ENCODE assay signal across 1 cellular context in genomic region chr19:917323-918151, GRCh38.
TF ChIP-seq lines count a peak whose summit lies in the region.

Gene KISS1R, plus strand, starts transcription at chr19:917333. Its CDS starts 170 bp downstream, at chr19:917503.

TF ChIP-seq in K562, 482 proteins besides CTCF, POLR2A, EP300 and RAD21 (continued from another document and continues in another):
- TF ChIP-seq ATF6 (CRISPR knock-in tag; IDR thresholded peaks at IDR 0.05) (no peak), BMI1 (IDR thresholded peaks at IDR 0.05; ENCODE audit: low read length) (no peak), ZNF354B (CRISPR knock-in tag; IDR thresholded peaks at IDR 0.05) (no peak), TEAD2 (tag; IDR thresholded peaks at IDR 0.05) (no peak), ZNF717 (CRISPR knock-in tag; IDR thresholded peaks at IDR 0.05) (no peak), SAFB2 (IDR thresholded peaks at IDR 0.05; ENCODE audit: borderline replicate concordance, low read depth, low read length, severe bottlenecking) (no peak), MEIS2 (IDR thresholded peaks at IDR 0.05; ENCODE audit: partially characterized antibody) (no peak), FOS (IDR thresholded peaks at IDR 0.05; ENCODE audit: extremely low read depth, insufficient read length) (no peak), PYGO2 (tag; IDR thresholded peaks at IDR 0.05) (no peak), E2F3 (CRISPR knock-in tag; IDR thresholded peaks at IDR 0.05) (peak; percentile 78), SUPT5H (IDR thresholded peaks at IDR 0.05) (0 out of 2 replicates have a peak, but pooled peaks have one; percentile 49), MEF2A (IDR thresholded peaks at IDR 0.05; ENCODE audit: control insufficient read depth, low read depth, low read length) (no peak), HNRNPL (IDR thresholded peaks at IDR 0.05; ENCODE audit: low read depth, low read length) (peak; percentile 96), ZNF280A (IDR thresholded peaks at IDR 0.05; ENCODE audit: low read depth, partially characterized antibody) (no peak), NCOA1 (IDR thresholded peaks at IDR 0.05; ENCODE audit: low read depth) (0 out of 2 replicates have a peak, but pooled peaks have one; percentile 12), CHAMP1 (IDR thresholded peaks at IDR 0.05) (no peak), TAF9B (IDR thresholded peaks at IDR 0.05; ENCODE audit: partially characterized antibody) (no peak), MCM5 (IDR thresholded peaks at IDR 0.05; ENCODE audit: low read depth) (no peak), CTCFL (IDR thresholded peaks at IDR 0.05; ENCODE audit: borderline replicate concordance, insufficient read depth, low read depth, low read length, poor library complexity, severe bottlenecking) (peak; percentile 63), HDAC3 (IDR thresholded peaks at IDR 0.05; ENCODE audit: borderline replicate concordance, partially characterized antibody) (no peak), ZSCAN29 (IDR thresholded peaks at IDR 0.05) (0 out of 2 replicates have a peak, but pooled peaks have one; percentile 64), HDAC1 (IDR thresholded peaks at IDR 0.05) (peak; percentile 36 to 67; a peak in 2 of 4 replicates), PCBP1 (IDR thresholded peaks at IDR 0.05; ENCODE audit: low read depth, low read length, poor library complexity, severe bottlenecking) (peak; percentile 96), PHF20 (IDR thresholded peaks at IDR 0.05; ENCODE audit: partially characterized antibody) (peak; percentile 50), FOXK1 (CRISPR knock-in tag; IDR thresholded peaks at IDR 0.05; ENCODE audit: borderline replicate concordance) (peak; percentile 66; the same call in 1 of the 2 replicates), VEZF1 (CRISPR knock-in tag; IDR thresholded peaks at IDR 0.05) (peak; percentile 88), GTF2E2 (tag; IDR thresholded peaks at IDR 0.05) (no peak), HNRNPH1 (optimal IDR thresholded peaks at IDR 0.05; ENCODE audit: low read depth, low read length) (no peak), RNF219 (CRISPR knock-in tag; IDR thresholded peaks at IDR 0.05) (no peak), ZNF586 (CRISPR knock-in tag; conservative IDR thresholded peaks at IDR 0.05) (no peak), CXXC5 (CRISPR knock-in tag; IDR thresholded peaks at IDR 0.05) (peak; percentile 93), DIDO1 (tag; IDR thresholded peaks at IDR 0.05; ENCODE audit: low read depth) (no peak), ZNF561 (CRISPR knock-in tag; conservative IDR thresholded peaks at IDR 0.05) (no peak), ZFX (CRISPR knock-in tag; IDR thresholded peaks at IDR 0.05) (peak; percentile 90), ZNF511 (CRISPR knock-in tag; IDR thresholded peaks at IDR 0.05) (no peak; the same call in 1 of the 2 replicates), NBN (IDR thresholded peaks at IDR 0.05; ENCODE audit: low read depth) (no peak), NKRF (IDR thresholded peaks at IDR 0.05; ENCODE audit: borderline replicate concordance) (no peak), SIN3B (IDR thresholded peaks at IDR 0.05; ENCODE audit: low read depth) (no peak), GABPB1 (CRISPR knock-in tag; IDR thresholded peaks at IDR 0.05) (peak; percentile 71), ZBTB26 (CRISPR knock-in tag; IDR thresholded peaks at IDR 0.05) (no peak), NFXL1 (CRISPR knock-in tag; IDR thresholded peaks at IDR 0.05) (no peak), POLR2G (IDR thresholded peaks at IDR 0.05; ENCODE audit: low read depth, low read length) (peak; percentile 82), KDM2B (CRISPR knock-in tag; IDR thresholded peaks at IDR 0.05) (no peak), ZBTB12 (CRISPR knock-in tag; IDR thresholded peaks at IDR 0.05) (peak; percentile 50; the same call in 1 of the 2 replicates), FUS (optimal IDR thresholded peaks at IDR 0.05; ENCODE audit: low read depth, low read length) (no peak), ZFP30 (CRISPR knock-in tag; IDR thresholded peaks at IDR 0.05; ENCODE audit: borderline replicate concordance) (no peak)
